Comparison of ENCODE assay signal across 14 cellular contexts in the genomic region with DNA sequence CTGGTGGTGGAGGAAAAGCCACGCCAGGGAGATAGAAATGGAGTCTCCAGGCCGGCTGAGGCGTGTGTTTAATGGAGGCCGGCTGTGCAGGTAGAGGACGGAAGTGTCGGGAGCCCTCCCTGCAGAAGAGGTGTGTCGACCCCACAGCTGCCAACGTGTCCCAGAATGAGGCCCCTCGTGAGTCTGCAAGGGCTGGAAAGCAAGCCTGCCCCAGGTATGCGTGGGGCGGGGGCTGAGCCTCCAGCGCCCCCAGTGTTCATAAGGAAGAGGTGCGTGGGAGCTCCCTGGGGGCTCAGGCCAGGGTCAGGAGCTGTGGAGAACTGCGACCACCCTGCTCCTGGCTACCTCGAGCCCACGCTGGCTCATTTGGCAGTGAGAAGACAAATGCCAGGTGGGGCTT. TPM values are rescaled to one million over a fixed set of nuclear protein-coding genes. Genes with fewer than 3 reads are reported as not detected.
A peak's percentile ranks its signal among the peaks of the same experiment; 100 is the strongest.
DNase-seq lines count a peak whose midpoint lies in the region; ATAC-seq and TF ChIP-seq lines count a peak whose summit lies in the region.
"Had no signal": no experiment of that assay in that cellular context is flagged by ENCODE, and none has a peak within 500 bp of the region (broad histone marks: within the 10 kb centered on the region; RNA-seq: fewer than 3 reads in every experiment).

No MANE protein-coding gene starts in this region.

- H4K20me1 ChIP-seq in DOHH2 (ENCODE audit: control insufficient read depth, insufficient read depth, low read depth, low read length), result no peaks in the 10 kb centered on the region
- H4K20me1 ChIP-seq in OCI-LY1 (ENCODE audit: insufficient read depth, low read length), result no peaks in the 10 kb centered on the region

- H3K27me3 ChIP-seq in DOHH2 (ENCODE audit: control insufficient read depth, low read length) (0 out of 2 replicates have a peak, but pooled peaks cover 2% of the 10 kb centered on the region), OCI-LY1 (ENCODE audit: insufficient read depth, low read length) (no peaks in the 10 kb centered on the region)

- H2AFZ ChIP-seq in OCI-LY1 (ENCODE audit: low read length), result no peak overlapping the region

- peak; percentile 30 for TF ChIP-seq CTCF in 22Rv1 (IDR thresholded peaks at IDR 0.05)
- TF ChIP-seq CTCF in DOHH2 (IDR thresholded peaks at IDR 0.05; ENCODE audit: low read depth, low read length, poor library complexity, severe bottlenecking), result peak; percentile 64
- peak; percentile 33; the same call in 1 of the 2 replicates for TF ChIP-seq CTCF in OCI-LY1 (IDR thresholded peaks at IDR 0.05; ENCODE audit: low read length)

- CTCF ChIA-PET in T-cell (lab: Charles Lee), result interaction anchor here (0.7 kb wide), 2 partner anchors 19 to 26 kb away, joined by 3 read pairs; no protein-coding TSS in a partner anchor

- peaks cover 0 to 9% of the 10 kb centered on the region in 2 donors for H3K27me3 Mint-ChIP-seq in T-cell

- H3K36me3 ChIP-seq in DOHH2 (ENCODE audit: control insufficient read depth, low read length), result no peaks in the 10 kb centered on the region
- no peaks in the 10 kb centered on the region for H3K36me3 ChIP-seq in OCI-LY1 (ENCODE audit: insufficient read depth, low read length)
- H3K36me3 ChIP-seq: SJCRH30, upper lobe of right lung had no signal

- no peaks in the 10 kb centered on the region for H3K9me3 ChIP-seq in DOHH2 (ENCODE audit: control insufficient read depth, insufficient read depth, low read length)
- H3K9me3 ChIP-seq in OCI-LY1 (ENCODE audit: low read length), result no peaks in the 10 kb centered on the region
- H3K9me3 ChIP-seq: SJCRH30, upper lobe of right lung had no signal

- H3K4me1 ChIP-seq in DOHH2 (ENCODE audit: control insufficient read depth, low read length) (no peaks in the 10 kb centered on the region), OCI-LY1 (ENCODE audit: insufficient read depth, low read length, severe bottlenecking) (no peaks in the 10 kb centered on the region)

- no peaks in the 10 kb centered on the region for H3K36me3 Mint-ChIP-seq in T-cell

- no peak overlapping the region for H3K27ac Mint-ChIP-seq in T-cell
- H3K27ac Mint-ChIP-seq: activated CD8-positive, alpha-beta memory T cell treated with anti-CD3 and anti-CD28 coated beads, Interleukin-2, amount 10 ng/mL, durations not matched to agents 7 days and 5 days had no signal

- no peak overlapping the region for H3K4me3 ChIP-seq in DOHH2 (ENCODE audit: low read length)
- H3K4me3 ChIP-seq in OCI-LY1 (ENCODE audit: low read depth, low read length, poor library complexity, severe bottlenecking), result no peak overlapping the region
- H3K4me3 ChIP-seq: SJCRH30, upper lobe of right lung had no signal

- no peak overlapping the region for H3K9ac ChIP-seq in OCI-LY1 (ENCODE audit: low read length)

- H3K4me2 ChIP-seq in DOHH2 (ENCODE audit: low read length), result no peak overlapping the region
- no peak overlapping the region for H3K4me2 ChIP-seq in OCI-LY1 (ENCODE audit: low read length)

- ATAC-seq in HG02884 (IDR thresholded peaks at IDR 0.05; ENCODE audit: unreplicated experiment), result no peak
- no peak for ATAC-seq in T-cell (replicated peaks in 1 of 4)
- ATAC-seq: activated CD8-positive, alpha-beta memory T cell treated with anti-CD3 and anti-CD28 coated beads, Interleukin-2, amount 10 ng/mL, durations not matched to agents 7 days and 5 days; right cardiac atrium; upper lobe of right lung had no signal

- H3K27ac ChIP-seq in 22Rv1 (no peak overlapping the region), DOHH2 (ENCODE audit: low read depth, low read length) (no peak overlapping the region), OCI-LY1 (ENCODE audit: low read depth, low read length, poor library complexity, severe bottlenecking) (no peak overlapping the region)
- H3K27ac ChIP-seq: SJCRH30, upper lobe of right lung had no signal

- H3F3A ChIP-seq in DOHH2 (ENCODE audit: control insufficient read depth, insufficient read depth) (no peaks in the 10 kb centered on the region), OCI-LY1 (ENCODE audit: insufficient read depth, low read length) (no peaks in the 10 kb centered on the region)

- H3K9me2 ChIP-seq in DOHH2 (replicated peaks; ENCODE audit: control insufficient read depth, low read length), result no peaks in the 10 kb centered on the region
- H3K9me2 ChIP-seq in OCI-LY1 (ENCODE audit: low read depth, low read length), result no peaks in the 10 kb centered on the region

- H3K9me3 Mint-ChIP-seq in T-cell, result no peaks in the 10 kb centered on the region

- POLR2A ChIA-PET in T-cell (lab: Charles Lee), result no interaction called here

- DNase-seq in germinal center (ENCODE audit: low spot score), result peak; percentile 30
- DNase-seq in NOMO-1 treated with DMSO at 0.1 percent for 48 hours (lab: John Stamatoyannopoulos, UW; ENCODE audit: unreplicated experiment), result no peak
- no peak for DNase-seq in GM19238 (ENCODE audit: insufficient read length, low spot score)
- no peak for DNase-seq in T-cell
- DNase-seq: activated CD8-positive, alpha-beta memory T cell treated with anti-CD3 and anti-CD28 coated beads, Interleukin-2, amount 10 ng/mL, durations not matched to agents 7 days and 5 days; activated naive CD4-positive, alpha-beta T cell; NCI-H2081 treated with DMSO at 0.1 percent for 48 hours; right cardiac atrium; SJCRH30; upper lobe of right lung had no signal

- no peaks in the 10 kb centered on the region for H3K79me2 ChIP-seq in DOHH2 (ENCODE audit: control insufficient read depth, low read length)
- no peaks in the 10 kb centered on the region for H3K79me2 ChIP-seq in OCI-LY1 (ENCODE audit: insufficient read depth, low read length)

- peak overlapping the region in 1 of 3 donors; percentile 52 for H3K4me3 Mint-ChIP-seq in T-cell
- H3K4me3 Mint-ChIP-seq: activated CD8-positive, alpha-beta memory T cell treated with anti-CD3 and anti-CD28 coated beads, Interleukin-2, amount 10 ng/mL, durations not matched to agents 7 days and 5 days had no signal

- peaks cover 67 to 94% (median 73%) of the 10 kb centered on the region in 3 donors for H3K4me1 Mint-ChIP-seq in T-cell

RNA-seq across cellular contexts. Expression of a gene that starts 38.0 kb away (rescaled TPM):
- 10 to 100 TPM in 1 of 5 donors, 1 to 10 TPM in 4; 6.6 to 10.7 (median 8.2) TPM for total RNA-seq in T-cell
